28 cellular contexts compared by ENCODE assay signal in genomic region chr4:41625531-41625930, GRCh38.
"Had no signal": no experiment of that assay in that cellular context is flagged by ENCODE, and none has a peak within 500 bp of the region (broad histone marks: within the 10 kb centered on the region; RNA-seq: fewer than 3 reads in every experiment).

No MANE protein-coding gene starts in this region.

- H3K4me1 Mint-ChIP-seq: naive B cell; stimulated activated memory B cell treated with anti-CD40 and anti-IgM and Interleukin-4, amounts not matched to agents 10 μg/mL and 1 μg/mL and 100 μg/mL, for 72 hours had no signal

- H3K9me3 ChIP-seq: colonic mucosa, gastroesophageal sphincter, heart left ventricle, left lung, mucosa of descending colon, prostate gland, right atrium auricular region, testis, vagina had no signal

- H3K36me3 ChIP-seq: colonic mucosa, left lung, neural progenitor cell, prostate gland, vagina had no signal

- H3K4me3 ChIP-seq: colonic mucosa, gastroesophageal sphincter, heart left ventricle, hepatocyte, left lung, mucosa of descending colon, neural progenitor cell, prostate gland, right atrium auricular region, testis, vagina had no signal

- H3K9me3 Mint-ChIP-seq: dendritic cell treated with granulocyte-macrophage colony-stimulating factor and Interleukin-4, amounts not matched to agents 40 ng/mL and 50 ng/mL, for 4 days; endodermal cell; mesothelial cell of epicardium; naive B cell; stimulated activated memory B cell treated with anti-CD40 and anti-IgM and Interleukin-4, amounts not matched to agents 10 μg/mL and 1 μg/mL and 100 μg/mL, for 72 hours had no signal

- DNase-seq: colonic mucosa; effector CD8-positive, alpha-beta T cell; endodermal cell; foreskin fibroblast; heart left ventricle; left cardiac atrium; left lung; mesenchymal stem cell; mucosa of descending colon; naive B cell; stimulated activated CD4-positive, alpha-beta T cell treated with anti-CD3 and anti-CD28 coated beads, Interleukin-2, amount 100 ng/mL, for 24 hours; stimulated activated CD4-positive, alpha-beta T cell treated with anti-CD3 and anti-CD28 coated beads, Interleukin-4, amount 100 ng/mL, for 24 hours; stimulated activated naive CD8-positive, alpha-beta T cell treated with anti-CD3 and anti-CD28 coated beads, Interleukin-15, Interleukin-2, amounts not matched to agents 100 U/mL and 50 U/mL, for 24 hours; substantia nigra; testis; trophoblast cell had no signal

- H3K36me3 Mint-ChIP-seq: naive B cell; natural killer cell treated with Interleukin-12 subunit alpha and Interleukin-12 subunit beta and Interleukin-15 and Interleukin-18, amount 100 ng/mL, for 72 hours; stimulated activated memory B cell treated with anti-CD40 and anti-IgM and Interleukin-4, amounts not matched to agents 10 μg/mL and 1 μg/mL and 100 μg/mL, for 72 hours had no signal

- H3K27me3 ChIP-seq: colonic mucosa, gastroesophageal sphincter, heart left ventricle, hepatocyte, left lung, neural progenitor cell, right atrium auricular region, testis, vagina had no signal

- H3K4me1 ChIP-seq: colonic mucosa, left lung, parathyroid adenoma, prostate gland, testis had no signal

- H3K27ac ChIP-seq: colonic mucosa, epithelial cell of prostate, gastroesophageal sphincter, heart left ventricle, left lung, neural progenitor cell, parathyroid adenoma, prostate gland, right atrium auricular region, testis, vagina had no signal

- H3K4me3 Mint-ChIP-seq: dendritic cell treated with granulocyte-macrophage colony-stimulating factor and Interleukin-4, amounts not matched to agents 40 ng/mL and 50 ng/mL, for 4 days; endodermal cell; mesothelial cell of epicardium; naive B cell; natural killer cell treated with Interleukin-12 subunit alpha and Interleukin-12 subunit beta and Interleukin-15 and Interleukin-18, amount 100 ng/mL, for 72 hours; neural progenitor cell; stimulated activated memory B cell treated with anti-CD40 and anti-IgM and Interleukin-4, amounts not matched to agents 10 μg/mL and 1 μg/mL and 100 μg/mL, for 72 hours had no signal

- H3K27ac Mint-ChIP-seq: dendritic cell treated with granulocyte-macrophage colony-stimulating factor and Interleukin-4, amounts not matched to agents 40 ng/mL and 50 ng/mL, for 4 days; endodermal cell; naive B cell; natural killer cell treated with Interleukin-12 subunit alpha and Interleukin-12 subunit beta and Interleukin-15 and Interleukin-18, amount 100 ng/mL, for 72 hours; neural progenitor cell; stimulated activated memory B cell treated with anti-CD40 and anti-IgM and Interleukin-4, amounts not matched to agents 10 μg/mL and 1 μg/mL and 100 μg/mL, for 72 hours had no signal
